Comparison of ENCODE assay signal across 8 cellular contexts in genomic region chr20:33299111-33299603, GRCh38. TPM values are rescaled to one million over a fixed set of nuclear protein-coding genes. Genes with fewer than 3 reads are reported as not detected.
DNase-seq lines count a peak whose midpoint lies in the region; ATAC-seq and TF ChIP-seq lines count a peak whose summit lies in the region.

No MANE protein-coding gene starts in this region.

- TF ChIP-seq POLR2A in erythroblast (IDR thresholded peaks at IDR 0.05; ENCODE audit: low read length): no peak

- CTCF ChIA-PET in BJ (lab: Yijun Ruan, JAX): interaction anchor here (0.7 to 2.0 kb wide), 19 partner anchors 9 to 625 kb away, joined by 3 to 17 read pairs (median 4); partner anchors contain the start of gene C20orf203

- POLR2A ChIA-PET in BJ (lab: Charles Lee): no interaction called here
- POLR2A ChIA-PET in naive thymus-derived CD8-positive, alpha-beta T cell (lab: Charles Lee): no interaction called here

- peak; percentile 82 to 91 for ATAC-seq in naive thymus-derived CD8-positive, alpha-beta T cell
- peak; percentile 82 for ATAC-seq in stimulated activated effector memory CD8-positive, alpha-beta T cell treated with anti-CD3 and anti-CD28 coated beads, Interleukin-12 subunit alpha, Interleukin-12 subunit beta, amount 100 ng/mL, for 72 hours
- ATAC-seq in GM21526 (IDR thresholded peaks at IDR 0.05; ENCODE audit: low FRiP score, unreplicated experiment): no peak

- no peaks in the 10 kb centered on the region for H3K36me3 Mint-ChIP-seq in naive thymus-derived CD8-positive, alpha-beta T cell
- H3K36me3 Mint-ChIP-seq in stimulated activated effector memory CD8-positive, alpha-beta T cell treated with anti-CD3 and anti-CD28 coated beads, Interleukin-12 subunit alpha, Interleukin-12 subunit beta, amount 100 ng/mL, for 72 hours: no peaks in the 10 kb centered on the region

- H3K27me3 ChIP-seq in BJ (ENCODE audit: control insufficient read depth, insufficient read depth, low read length): peaks cover 15% of the 10 kb centered on the region

- peak; percentile 94 for TF ChIP-seq CTCF in BJ (IDR thresholded peaks at IDR 0.05; ENCODE audit: insufficient read depth, low read depth, low read length)

- no peak overlapping the region for H3K4me3 ChIP-seq in BJ (ENCODE audit: low read depth, low read length)

- no peak for DNase-seq in BJ (ENCODE audit: low read depth)
- DNase-seq in HCEC 1CT: peak; percentile 24
- DNase-seq in NOMO-1 treated with dmso at 0.1 percent for 144 hours (lab: John Stamatoyannopoulos, UW; ENCODE audit: unreplicated experiment): peak; percentile 51
- peak; percentile 40 for DNase-seq in activated CD8-positive, alpha-beta memory T cell treated with anti-CD3 and anti-CD28 coated beads, Interleukin-2, amount 50 U/mL, for 24 hours (ENCODE audit: extremely low read depth)
- peak; percentile 53 to 71 for DNase-seq in erythroblast (lab: John Stamatoyannopoulos, UW)
- peak; percentile 49 to 81 (median 71) for DNase-seq in naive thymus-derived CD8-positive, alpha-beta T cell
- peak; percentile 79 to 89 for DNase-seq in stimulated activated effector memory CD8-positive, alpha-beta T cell treated with anti-CD3 and anti-CD28 coated beads, Interleukin-12 subunit alpha, Interleukin-12 subunit beta, amount 100 ng/mL, for 72 hours (ENCODE audit: low spot score in 2 of 2)

- peak overlapping the region in 1 of 10 donors; percentile 37 for H3K27ac Mint-ChIP-seq in naive thymus-derived CD8-positive, alpha-beta T cell
- H3K27ac Mint-ChIP-seq in stimulated activated effector memory CD8-positive, alpha-beta T cell treated with anti-CD3 and anti-CD28 coated beads, Interleukin-12 subunit alpha, Interleukin-12 subunit beta, amount 100 ng/mL, for 72 hours: no peak overlapping the region

- H3K9me3 Mint-ChIP-seq in naive thymus-derived CD8-positive, alpha-beta T cell: no peaks in the 10 kb centered on the region
- no peaks in the 10 kb centered on the region for H3K9me3 Mint-ChIP-seq in stimulated activated effector memory CD8-positive, alpha-beta T cell treated with anti-CD3 and anti-CD28 coated beads, Interleukin-12 subunit alpha, Interleukin-12 subunit beta, amount 100 ng/mL, for 72 hours

- H3K4me3 Mint-ChIP-seq in naive thymus-derived CD8-positive, alpha-beta T cell: no peak overlapping the region
- H3K4me3 Mint-ChIP-seq in stimulated activated effector memory CD8-positive, alpha-beta T cell treated with anti-CD3 and anti-CD28 coated beads, Interleukin-12 subunit alpha, Interleukin-12 subunit beta, amount 100 ng/mL, for 72 hours: no peak overlapping the region

- H3K36me3 ChIP-seq in BJ (ENCODE audit: control insufficient read depth, insufficient read depth, low read length): no peaks in the 10 kb centered on the region

- H3K27me3 Mint-ChIP-seq in naive thymus-derived CD8-positive, alpha-beta T cell: peaks cover 0 to 10% (median 7%) of the 10 kb centered on the region in 5 donors

- H3K4me1 Mint-ChIP-seq in naive thymus-derived CD8-positive, alpha-beta T cell: no peaks in the 10 kb centered on the region
- no peaks in the 10 kb centered on the region for H3K4me1 Mint-ChIP-seq in stimulated activated effector memory CD8-positive, alpha-beta T cell treated with anti-CD3 and anti-CD28 coated beads, Interleukin-12 subunit alpha, Interleukin-12 subunit beta, amount 100 ng/mL, for 72 hours

RNA-seq across cellular contexts. Expression of gene BPIFB1, which starts 16.1 kb away (rescaled TPM):
- not detected in 2 replicates for polyA plus RNA-seq in BJ (2011; rRNA removed)
- polyA minus RNA-seq in BJ (2011; rRNA and poly(A)+ RNA removed): not detected in 2 replicates
- not detected for total RNA-seq in naive thymus-derived CD8-positive, alpha-beta T cell
- polyA plus RNA-seq in naive thymus-derived CD8-positive, alpha-beta T cell: not detected
